ENCODE assay signal across 17 cellular contexts in the genomic region with DNA sequence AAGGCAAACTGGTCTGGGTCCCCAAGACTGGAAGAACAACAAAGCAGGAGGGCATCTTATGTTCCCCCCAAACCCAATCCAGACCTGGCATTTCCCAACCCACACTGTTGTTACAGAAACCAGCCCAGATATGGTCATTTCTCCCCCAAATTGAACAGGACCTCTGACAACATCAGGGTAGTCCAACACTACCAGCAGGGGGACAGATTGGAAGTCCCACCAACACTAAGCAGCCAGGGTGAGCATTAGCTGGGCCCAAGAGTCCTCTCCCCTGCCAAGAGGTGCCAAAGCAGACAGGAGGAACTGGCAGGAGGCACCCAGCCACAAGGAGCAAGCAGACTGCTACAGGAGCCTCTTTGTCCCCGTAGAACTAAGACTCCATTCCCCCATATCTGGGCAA. TPM values are rescaled to one million over a fixed set of nuclear protein-coding genes. Genes with fewer than 3 reads are reported as not detected.
A peak's percentile ranks its signal among the peaks of the same experiment; 100 is the strongest.
DNase-seq lines count a peak whose midpoint lies in the region; ATAC-seq and TF ChIP-seq lines count a peak whose summit lies in the region.
"Had no signal": no experiment of that assay in that cellular context is flagged by ENCODE, and none has a peak within 500 bp of the region (broad histone marks: within the 10 kb centered on the region; RNA-seq: fewer than 3 reads in every experiment).

No MANE protein-coding gene starts in this region.

- H3K27ac ChIP-seq in neuronal stem cell (replicated peaks; ENCODE audit: low read length) (no peak overlapping the region), foreskin keratinocyte (no peak overlapping the region)
- H3K27ac ChIP-seq: 22Rv1; BLaER1 treated with 17β-estradiol and CSF1 and Interleukin-3, amounts not matched to agents 10 nM and 100 nM had no signal

- no peaks in the 10 kb centered on the region for H3K79me1 ChIP-seq in neuronal stem cell (ENCODE audit: low read depth, low read length)

- no peak overlapping the region for H3K18ac ChIP-seq in neuronal stem cell (ENCODE audit: low read length)

- H3K9ac ChIP-seq in neuronal stem cell (ENCODE audit: low read depth, low read length, poor library complexity) = no peak overlapping the region
- H3K9ac ChIP-seq: BLaER1 treated with 17β-estradiol and CSF1 and Interleukin-3, amounts not matched to agents 10 nM and 100 nM had no signal

- peaks cover 0 to 14% (median 1%) of the 10 kb centered on the region in 3 experiments for H3K27me3 ChIP-seq in neuronal stem cell (ENCODE audit: control insufficient read depth in 3 of 3, insufficient read depth in 3 of 3, low read depth in 1 of 3, low read length in 3 of 3)
- peaks cover 8% of the 10 kb centered on the region for H3K27me3 ChIP-seq in foreskin keratinocyte
- H3K27me3 ChIP-seq: BLaER1 treated with 17β-estradiol and CSF1 and Interleukin-3, amounts not matched to agents 10 nM and 100 nM had no signal

- in situ Hi-C loops in astrocyte of the spinal cord (cut with HindIII; ENCODE audit: low sequenced_read_pairs) = no loop called here

- H4K8ac ChIP-seq in neuronal stem cell (ENCODE audit: low read depth, low read length) = no peak overlapping the region

- H4K91ac ChIP-seq in neuronal stem cell (ENCODE audit: low read depth, low read length, poor library complexity) = no peak overlapping the region

- H3K4me3 ChIP-seq in astrocyte of the spinal cord (ENCODE audit: low read depth, low read length) (no peak overlapping the region), neuronal stem cell (ENCODE audit: low read length in 2 of 2) (no peak overlapping the region)
- H3K4me3 ChIP-seq: BLaER1 treated with 17β-estradiol and CSF1 and Interleukin-3, amounts not matched to agents 10 nM and 100 nM; HAP-1 had no signal

- no peak overlapping the region for H2BK12ac ChIP-seq in neuronal stem cell (ENCODE audit: low read length)

- H3K4me1 ChIP-seq in neuronal stem cell (ENCODE audit: control insufficient read depth in 2 of 2, insufficient read depth in 1 of 2, low read depth in 1 of 2, low read length in 2 of 2) (no peaks in the 10 kb centered on the region), foreskin keratinocyte (no peaks in the 10 kb centered on the region)
- H3K4me1 ChIP-seq: BLaER1 treated with 17β-estradiol and CSF1 and Interleukin-3, amounts not matched to agents 10 nM and 100 nM; HAP-1 had no signal

- peak overlapping the region; percentile 10 for H2BK15ac ChIP-seq in neuronal stem cell (ENCODE audit: low read length)

- H2BK120ac ChIP-seq in neuronal stem cell (ENCODE audit: low read depth, low read length) = no peak overlapping the region

- ATAC-seq in foreskin keratinocyte (no peak), HG03045 (IDR thresholded peaks at IDR 0.05; ENCODE audit: unreplicated experiment) (no peak)

- H3K14ac ChIP-seq in neuronal stem cell (ENCODE audit: low read length) = no peak overlapping the region

- no peak overlapping the region for H3K4me2 ChIP-seq in neuronal stem cell (ENCODE audit: insufficient read depth, low read length, poor library complexity, severe bottlenecking)
- H3K4me2 ChIP-seq: BLaER1 treated with 17β-estradiol and CSF1 and Interleukin-3, amounts not matched to agents 10 nM and 100 nM had no signal

- no CpG with 5 or more reads among the region's 1 CpG for WGBS in neuronal stem cell (ENCODE audit: extremely low coverage in 2 of 2, insufficient read length in 2 of 2, insufficient replicate concordance in 1 of 2), 2 donors

- no peak overlapping the region for H2AK5ac ChIP-seq in neuronal stem cell (ENCODE audit: low read depth, low read length)

- H3K9me3 ChIP-seq in neuronal stem cell (replicated peaks in 1 of 2; ENCODE audit: control insufficient read depth in 2 of 2, insufficient read depth in 1 of 2, low read depth in 1 of 2, low read length in 2 of 2) = peaks cover 0 to 2% of the 10 kb centered on the region in 2 donors
- H3K9me3 ChIP-seq: BLaER1 treated with 17β-estradiol and CSF1 and Interleukin-3, amounts not matched to agents 10 nM and 100 nM had no signal

- no peak overlapping the region for H3K4ac ChIP-seq in neuronal stem cell (ENCODE audit: low read length)

- DNase-seq in DMS 273 (lab: John Stamatoyannopoulos, UW; ENCODE audit: unreplicated experiment) = peak; percentile 27
- no peak for DNase-seq in DMS 273 treated with DMSO at 0.1 percent for 48 hours (lab: John Stamatoyannopoulos, UW)
- no peak for DNase-seq in astrocyte of the spinal cord (ENCODE audit: low read depth, low spot score)
- no peak for DNase-seq in neuronal stem cell (ENCODE audit: low spot score)
- no peak for DNase-seq in NCI-H1092 (lab: John Stamatoyannopoulos, UW)
- DNase-seq in foreskin keratinocyte = no peak
- DNase-seq: CD4-positive, alpha-beta T cell; CD8-positive, alpha-beta memory T cell; DMS153; DND-41; GOT3; HFFc6 had no signal

- no peak overlapping the region for H2AFZ ChIP-seq in neuronal stem cell (ENCODE audit: low read length)

- no peak overlapping the region for H2BK5ac ChIP-seq in neuronal stem cell (ENCODE audit: low read length)

- TF ChIP-seq CTCF in GM12873 (IDR thresholded peaks at IDR 0.05; ENCODE audit: insufficient read depth, low read depth, low read length, missing control alignments) (peak; percentile 14), astrocyte of the spinal cord (IDR thresholded peaks at IDR 0.05; ENCODE audit: low read depth, low read length) (peak; percentile 7), foreskin keratinocyte (conservative IDR thresholded peaks at IDR 0.05) (no peak)

- no peaks in the 10 kb centered on the region for H3K36me3 ChIP-seq in neuronal stem cell (replicated peaks in 1 of 2; ENCODE audit: control insufficient read depth in 2 of 2, insufficient read depth in 2 of 2, low read length in 2 of 2)
- H3K36me3 ChIP-seq: BLaER1 treated with 17β-estradiol and CSF1 and Interleukin-3, amounts not matched to agents 10 nM and 100 nM; HAP-1 had no signal

- no peak overlapping the region for H3K23ac ChIP-seq in neuronal stem cell (ENCODE audit: low read depth, low read length, poor library complexity)

RNA-seq across cellular contexts. Expression of gene CNEP1R1, which starts 29.3 kb away (rescaled TPM):
- 19.1 TPM for polyA plus RNA-seq in neuronal stem cell (2013, experiment 1 of 2)
- polyA plus RNA-seq in neuronal stem cell (2013, experiment 2 of 2) = 19.2 TPM
- total RNA-seq in foreskin keratinocyte = 18.1 and 18.7 TPM in 2 replicates
- polyA plus RNA-seq in foreskin keratinocyte = 8.9 and 10.5 TPM in 2 replicates
